ENCODE assay signal across 8 cellular contexts in the genomic region with DNA sequence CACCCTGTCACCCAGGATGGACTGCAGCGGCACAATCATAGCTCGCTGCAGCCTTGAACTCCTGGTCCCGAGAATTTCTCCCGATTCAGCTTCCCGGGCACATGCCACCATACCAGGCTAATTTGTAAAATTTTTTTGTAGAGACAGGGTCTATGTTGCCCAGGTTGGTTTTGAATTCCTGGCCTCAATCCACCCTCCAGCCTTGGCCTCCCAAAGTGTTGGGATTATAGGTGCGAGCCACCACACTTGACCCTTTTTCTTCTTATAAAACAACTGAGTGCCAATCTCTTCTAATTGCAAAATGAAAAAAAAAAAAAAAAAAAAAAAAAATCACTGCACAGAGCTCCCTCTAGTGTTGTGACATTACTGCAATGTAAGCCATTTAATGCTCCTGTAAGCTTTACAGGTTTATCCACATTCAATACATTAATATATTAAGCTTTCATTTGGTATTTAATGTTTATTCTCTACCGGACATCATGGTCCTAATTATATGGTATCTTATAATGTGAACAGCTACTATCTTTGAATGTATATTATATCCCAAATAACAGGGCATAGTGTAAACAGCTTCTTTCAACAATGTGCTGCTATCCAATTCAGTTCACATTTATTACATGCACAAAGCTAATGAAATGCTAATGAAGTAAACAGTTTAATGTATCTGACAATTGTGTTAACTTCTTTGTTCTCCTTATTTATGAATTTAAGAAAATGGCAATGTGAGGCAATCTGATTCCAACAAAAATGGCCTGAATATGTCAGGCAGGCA. TPM values are rescaled to one million over a fixed set of nuclear protein-coding genes. Genes with fewer than 3 reads are reported as not detected.
DNase-seq lines count a peak whose midpoint lies in the region; ATAC-seq and TF ChIP-seq lines count a peak whose summit lies in the region.

No MANE protein-coding gene starts in this region.

- no peak overlapping the region for H2AFZ ChIP-seq in PC-9

- H3K4me3 ChIP-seq in AG04449 (ENCODE audit: low read depth, low read length) (no peak overlapping the region), PC-9 (no peak overlapping the region)

- H3K4me2 ChIP-seq in PC-9: 0 out of 2 replicates have a peak overlapping the region, but pooled peaks have one; percentile 21

- H3K36me3 ChIP-seq in PC-9 (ENCODE audit: low read depth): peaks cover 2% of the 10 kb centered on the region

- H3K36me3 Mint-ChIP-seq in nephron (ENCODE audit: low read depth): peaks cover 53% of the 10 kb centered on the region

- H3K4me1 ChIP-seq in PC-9 (replicated peaks; ENCODE audit: insufficient read depth): peaks cover 13% of the 10 kb centered on the region

- CTCF ChIA-PET in AG04449 (lab: Yijun Ruan, JAX): interaction anchor here (0.6 to 22.4 kb wide), 53 partner anchors 8 to 684 kb away, joined by 3 to 469 read pairs (median 5); partner anchors contain the start of gene RRAS2
- CTCF ChIA-PET in PC-9 (lab: Charles Lee): interaction anchor here (0.6 to 2.5 kb wide), 11 partner anchors 14 to 289 kb away, joined by 3 to 14 read pairs (median 7); no protein-coding TSS in a partner anchor

- no peaks in the 10 kb centered on the region for H3K4me1 Mint-ChIP-seq in nephron

- H3F3A ChIP-seq in PC-9 (ENCODE audit: insufficient read depth, low read depth): peaks cover 12% of the 10 kb centered on the region; the same call in 1 of the 2 replicates

- peaks cover 3% of the 10 kb centered on the region for H3K27me3 Mint-ChIP-seq in nephron (ENCODE audit: low read depth)

- H3K9me3 ChIP-seq in PC-9 (ENCODE audit: insufficient read depth, low read depth): no peaks in the 10 kb centered on the region

- DNase-seq in AG04449 (ENCODE audit: low read depth, low spot score) (no peak), PC-9 (peak in 1 of 2 experiments; percentile 49), GF-D8 (lab: John Stamatoyannopoulos, UW) (no peak)
- DNase-seq in NK-92 treated with Interleukin-12 subunit alpha and Interleukin-12 subunit beta, amount 100 ng/mL, for 24 hours (lab: John Stamatoyannopoulos, UW): no peak

- no peak overlapping the region for H3K27ac Mint-ChIP-seq in nephron

- no peaks in the 10 kb centered on the region for H3K9me3 Mint-ChIP-seq in nephron

- ATAC-seq in esophagus mucosa (peak; percentile 63), GM18502 (IDR thresholded peaks at IDR 0.05; ENCODE audit: poor library complexity, unreplicated experiment) (no peak)

- peak overlapping the region; percentile 33; the same call in 1 of the 2 replicates for H3K27ac ChIP-seq in PC-9

- intact Hi-C loops in PC-9 (cut with micrococcal nuclease; ENCODE audit: unreplicated experiment): loop anchor here (1.0 to 5.0 kb wide), 2 partner anchors 98 to 155 kb away; partner anchors contain the start of gene RRAS2

- no peak overlapping the region for H3K4me3 Mint-ChIP-seq in nephron

- TF ChIP-seq CTCF in AG04449 (IDR thresholded peaks at IDR 0.05; ENCODE audit: insufficient read depth, low read length, missing control alignments): peak; percentile 35
- TF ChIP-seq CTCF in GM12873 (IDR thresholded peaks at IDR 0.05; ENCODE audit: insufficient read depth, low read depth, low read length, missing control alignments): peak; percentile 52
- TF ChIP-seq CTCF in PC-9 (conservative IDR thresholded peaks at IDR 0.05): peak; percentile 71
- peak; percentile 66 to 73 (median 71) for TF ChIP-seq CTCF in nephron (IDR thresholded peaks at IDR 0.05; ENCODE audit: unreplicated experiment in 3 of 3)

- no peaks in the 10 kb centered on the region for H3K9me2 ChIP-seq in PC-9 (ENCODE audit: insufficient read depth)

- BruUV-seq in PC-9 (replicated peaks; lab: Mats Ljungman, UMichigan): TSS peak; percentile 31

- H3K27me3 ChIP-seq in PC-9 (ENCODE audit: insufficient read depth, low read depth): no peaks in the 10 kb centered on the region

- H4K20me1 ChIP-seq in PC-9 (ENCODE audit: insufficient read depth): no peaks in the 10 kb centered on the region

- no peaks in the 10 kb centered on the region for H3K79me2 ChIP-seq in PC-9 (ENCODE audit: low read depth)

- POLR2A ChIA-PET in AG04449 (lab: Yijun Ruan, JAX): interaction anchor here (0.6 to 3.3 kb wide), 6 partner anchors 33 to 155 kb away, joined by 4 to 13 read pairs (median 7); no protein-coding TSS in a partner anchor
- POLR2A ChIA-PET in PC-9 (lab: Charles Lee; ENCODE audit: unreplicated experiment): interaction anchor here (0.6 to 1.1 kb wide), 2 partner anchors 33 to 97 kb away, joined by 4 to 33 read pairs; no protein-coding TSS in a partner anchor

RNA-seq across cellular contexts. Expression of gene COPB1, which starts 44.6 kb away (rescaled TPM):
- total RNA-seq in PC-9 (2021) (82.4 and 82.8 TPM in 2 replicates), esophagus mucosa (59.8 TPM)
